Comparison of ENCODE assay signal across 25 cellular contexts in the genomic region with DNA sequence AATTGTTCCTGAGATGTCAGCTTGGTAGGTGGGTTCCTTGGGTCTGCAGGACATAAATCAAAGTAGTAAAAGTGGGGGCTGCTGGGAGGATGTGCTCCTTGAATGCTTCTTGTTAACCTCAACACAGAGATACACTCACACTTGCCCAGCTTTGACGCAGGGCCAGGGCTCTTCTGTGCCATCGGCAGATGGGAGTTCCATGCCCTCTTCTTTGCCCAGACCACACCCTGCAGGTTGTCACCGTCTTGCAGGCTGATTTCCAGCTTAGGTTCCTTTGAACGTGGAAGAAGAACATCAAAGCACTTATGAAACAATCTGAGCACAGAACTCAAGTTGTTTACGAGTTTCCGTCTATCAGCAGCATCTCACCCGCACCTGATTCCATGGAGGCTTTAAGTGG. TPM values are rescaled to one million over a fixed set of nuclear protein-coding genes. Genes with fewer than 3 reads are reported as not detected.
"Had no signal": no experiment of that assay in that cellular context is flagged by ENCODE, and none has a peak within 500 bp of the region (broad histone marks: within the 10 kb centered on the region; RNA-seq: fewer than 3 reads in every experiment).

No MANE protein-coding gene starts in this region.

- H3K36me3 ChIP-seq: ascending aorta, pancreas, prostate gland had no signal

- H3K4me1 ChIP-seq: ascending aorta, pancreas, prostate gland had no signal

- H3K27me3 ChIP-seq: ascending aorta, dorsolateral prefrontal cortex, pancreas had no signal

- H3K9me3 ChIP-seq: ascending aorta, pancreas, prostate gland had no signal

- H3K4me3 ChIP-seq: ascending aorta, coronary artery, dorsolateral prefrontal cortex, pancreas, prostate gland, skin epidermis had no signal

- ATAC-seq: left ventricle myocardium superior; pancreas; sciatic nerve; stimulated activated effector memory CD8-positive, alpha-beta T cell treated with anti-CD3 and anti-CD28 coated beads, Interleukin-12 subunit alpha, Interleukin-12 subunit beta, amount 100 ng/mL, for 72 hours; stimulated activated naive CD8-positive, alpha-beta T cell treated with anti-CD3 and anti-CD28 coated beads, Interleukin-15, amount 100 ng/mL, for 72 hours had no signal

- H3K27ac ChIP-seq: ascending aorta, coronary artery, dorsolateral prefrontal cortex, pancreas, prostate gland, skin epidermis had no signal

- DNase-seq: activated CD4-positive, alpha-beta memory T cell treated with anti-CD3 and anti-CD28 coated beads for 36 hours; activated CD4-positive, alpha-beta T cell treated with anti-CD3 and anti-CD28 coated beads, Interleukin-2, amount 10 ng/mL, durations not matched to agents 24 days and 14 days; activated CD4-positive, CD25-positive, alpha-beta regulatory T cell treated with anti-CD3 and anti-CD28 coated beads, Interleukin-2, amount 50 U/mL, for 72 hours; activated CD8-positive, alpha-beta memory T cell treated with anti-CD3 and anti-CD28 coated beads, Interleukin-2, amount 50 U/mL, for 4 hours; activated effector memory CD4-positive, alpha-beta T cell treated with anti-CD3 and anti-CD28 coated beads, Interleukin-2, amount 50 U/mL, for 16 hours; activated naive CD4-positive, alpha-beta T cell treated with anti-CD3 and anti-CD28 coated beads for 36 hours; activated naive CD8-positive, alpha-beta T cell treated with anti-CD3 and anti-CD28 coated beads for 36 hours; activated T-cell treated with anti-CD3 and anti-CD28 coated beads, Interleukin-2, amount 50 U/mL, for 1 hour; dorsolateral prefrontal cortex; effector memory CD4-positive, alpha-beta T cell; nephron progenitor cell; nucleus accumbens; retina; stimulated activated CD4-positive, alpha-beta T cell treated with anti-CD3 and anti-CD28 coated beads, Interleukin-4, amount 100 ng/mL, for 24 hours; stimulated activated naive CD8-positive, alpha-beta T cell treated with anti-CD3 and anti-CD28 coated beads, Interleukin-15, amount 100 ng/mL, for 72 hours; substantia nigra; T-helper 9 cell had no signal

RNA-seq across cellular contexts. Expression of a gene that starts 38.0 kb away (rescaled TPM):
- polyA plus RNA-seq: pancreas had no signal
